ENCODE assay signal across 33 cellular contexts in genomic region chr3:123762805-123763204, GRCh38.
"Had no signal": no experiment of that assay in that cellular context is flagged by ENCODE, and none has a peak within 500 bp of the region (broad histone marks: within the 10 kb centered on the region; RNA-seq: fewer than 3 reads in every experiment).

No MANE protein-coding gene starts in this region.

- H3K36me3 Mint-ChIP-seq: activated CD4-positive, alpha-beta memory T cell treated with anti-CD3 and anti-CD28 coated beads for 36 hours; activated naive CD4-positive, alpha-beta T cell treated with anti-CD3 and anti-CD28 coated beads, Interleukin-2, amount 10 ng/mL, durations not matched to agents 7 days and 5 days; activated naive CD4-positive, alpha-beta T cell treated with anti-CD3 and anti-CD28 coated beads, Interleukin-2, amount 50 U/mL, for 24 hours; activated naive CD8-positive, alpha-beta T cell; activated naive CD8-positive, alpha-beta T cell treated with anti-CD3 and anti-CD28 coated beads, Interleukin-2, amount 10 ng/mL, durations not matched to agents 7 days and 5 days had no signal

- H3K27me3 Mint-ChIP-seq: activated B cell treated with CpG ODN at 0.5 μM for 24 hours had no signal

- H3K4me3 ChIP-seq: body of pancreas, breast epithelium had no signal

- H3K9me3 ChIP-seq: body of pancreas, breast epithelium had no signal

- H3K36me3 ChIP-seq: brain microvascular endothelial cell, breast epithelium had no signal

- DNase-seq: activated B cell treated with CpG ODN at 0.5 μM for 24 hours; activated CD4-positive, alpha-beta memory T cell treated with anti-CD3 and anti-CD28 coated beads for 36 hours; activated CD4-positive, alpha-beta T cell treated with anti-CD3 and anti-CD28 coated beads for 4 hours; activated CD4-positive, alpha-beta T cell treated with anti-CD3 and anti-CD28 coated beads, Interleukin-2, amount 10 ng/mL, durations not matched to agents 24 days and 14 days; activated CD4-positive, alpha-beta T cell treated with anti-CD3 and anti-CD28 coated beads, Interleukin-2, amount 50 U/mL, for 1 hour; activated CD4-positive, alpha-beta T cell treated with anti-CD3 and anti-CD28 coated beads, Interleukin-2, amount 50 U/mL, for 4 hours; activated CD4-positive, CD25-positive, alpha-beta regulatory T cell treated with anti-CD3 and anti-CD28 coated beads, Interleukin-2, amount 50 U/mL, for 72 hours; activated CD8-positive, alpha-beta memory T cell treated with anti-CD3 and anti-CD28 coated beads, Interleukin-2, amount 50 U/mL, for 4 hours; activated CD8-positive, alpha-beta T cell treated with anti-CD3 and anti-CD28 coated beads for 36 hours; activated effector memory CD4-positive, alpha-beta T cell treated with Interleukin-2 at 50 U/mL for 16 hours; activated gamma-delta T cell; activated naive CD4-positive, alpha-beta T cell treated with anti-CD3 and anti-CD28 coated beads, Interleukin-2, amount 10 ng/mL, durations not matched to agents 7 days and 5 days; activated naive CD4-positive, alpha-beta T cell treated with Interleukin-2 at 50 U/mL for 16 hours; activated naive CD8-positive, alpha-beta T cell treated with anti-CD3 and anti-CD28 coated beads, Interleukin-2, amount 10 ng/mL, durations not matched to agents 7 days and 5 days; activated naive CD8-positive, alpha-beta T cell treated with anti-CD3 and anti-CD28 coated beads, Interleukin-2, amount 50 U/mL, for 24 hours; activated T-cell treated with anti-CD3 and anti-CD28 coated beads for 4 hours; activated T-cell treated with anti-CD3 and anti-CD28 coated beads, Interleukin-2, amount 50 U/mL, for 1 hour; activated T-cell treated with anti-CD3 and anti-CD28 coated beads, Interleukin-2, amount 50 U/mL, for 4 hours; amniotic stem cell; aorta; body of pancreas; brain microvascular endothelial cell; central memory CD4-positive, alpha-beta T cell; T-helper 1 cell; T-helper 2 cell; T-helper 9 cell had no signal

- H3K27ac ChIP-seq: body of pancreas, brain microvascular endothelial cell, breast epithelium, VCaP had no signal

- H3K27ac Mint-ChIP-seq: activated B cell treated with CpG ODN at 0.5 μM for 24 hours; activated CD4-positive, alpha-beta memory T cell treated with anti-CD3 and anti-CD28 coated beads for 36 hours; activated CD4-positive, alpha-beta T cell treated with anti-CD3 and anti-CD28 coated beads, Interleukin-2, amount 10 ng/mL, durations not matched to agents 24 days and 14 days; activated CD8-positive, alpha-beta T cell treated with anti-CD3 and anti-CD28 coated beads for 36 hours; activated naive CD4-positive, alpha-beta T cell treated with anti-CD3 and anti-CD28 coated beads, Interleukin-2, amount 10 ng/mL, durations not matched to agents 7 days and 5 days; activated naive CD4-positive, alpha-beta T cell treated with anti-CD3 and anti-CD28 coated beads, Interleukin-2, amount 50 U/mL, for 24 hours; activated naive CD8-positive, alpha-beta T cell; activated naive CD8-positive, alpha-beta T cell treated with anti-CD3 and anti-CD28 coated beads, Interleukin-2, amount 10 ng/mL, durations not matched to agents 7 days and 5 days; activated naive CD8-positive, alpha-beta T cell treated with anti-CD3 and anti-CD28 coated beads, Interleukin-2, amount 50 U/mL, for 24 hours; activated T-helper 2 cell treated with anti-CD3 and anti-CD28 coated beads, Interferon-gamma antibody, Interleukin-2, Interleukin-4, amounts not matched to agents 10 μg/mL and 5 μg/mL and 100 μg/mL, durations not matched to agents 14 hours and 24 hours and 36 hours; T-helper 1 cell treated with Interleukin-12 subunit alpha and Interleukin-12 subunit beta and Interleukin-4 antibody, amounts not matched to agents 30 μg/mL and 1 μg/mL, for 36 hours; T-helper 2 cell treated with Interferon-gamma antibody and Interleukin-4, amounts not matched to agents 5 μg/mL and 100 μg/mL, for 36 hours had no signal

- H3K4me3 Mint-ChIP-seq: activated B cell treated with CpG ODN at 0.5 μM for 24 hours; activated CD4-positive, alpha-beta memory T cell treated with anti-CD3 and anti-CD28 coated beads for 36 hours; activated CD4-positive, alpha-beta T cell treated with anti-CD3 and anti-CD28 coated beads, Interleukin-2, amount 10 ng/mL, durations not matched to agents 24 days and 14 days; activated CD8-positive, alpha-beta T cell treated with anti-CD3 and anti-CD28 coated beads for 36 hours; activated naive CD4-positive, alpha-beta T cell treated with anti-CD3 and anti-CD28 coated beads, Interleukin-2, amount 10 ng/mL, durations not matched to agents 7 days and 5 days; activated naive CD4-positive, alpha-beta T cell treated with anti-CD3 and anti-CD28 coated beads, Interleukin-2, amount 50 U/mL, for 24 hours; activated naive CD8-positive, alpha-beta T cell; activated naive CD8-positive, alpha-beta T cell treated with anti-CD3 and anti-CD28 coated beads, Interleukin-2, amount 10 ng/mL, durations not matched to agents 7 days and 5 days; activated naive CD8-positive, alpha-beta T cell treated with anti-CD3 and anti-CD28 coated beads, Interleukin-2, amount 50 U/mL, for 24 hours; activated T-cell treated with anti-CD3 and anti-CD28 coated beads, Interleukin-2, amount 50 U/mL, for 4 hours; T-helper 1 cell treated with Interleukin-12 subunit alpha and Interleukin-12 subunit beta and Interleukin-4 antibody, amounts not matched to agents 30 μg/mL and 1 μg/mL, for 36 hours; T-helper 2 cell treated with Interferon-gamma antibody and Interleukin-4, amounts not matched to agents 5 μg/mL and 100 μg/mL, for 36 hours had no signal

- H3K27me3 ChIP-seq: body of pancreas, brain microvascular endothelial cell, breast epithelium had no signal

- H3K4me1 Mint-ChIP-seq: activated naive CD4-positive, alpha-beta T cell treated with anti-CD3 and anti-CD28 coated beads, Interleukin-2, amount 10 ng/mL, durations not matched to agents 7 days and 5 days; activated naive CD4-positive, alpha-beta T cell treated with anti-CD3 and anti-CD28 coated beads, Interleukin-2, amount 50 U/mL, for 24 hours had no signal

- H3K9me3 Mint-ChIP-seq: activated B cell treated with CpG ODN at 0.5 μM for 24 hours; activated CD4-positive, alpha-beta memory T cell treated with anti-CD3 and anti-CD28 coated beads for 36 hours; activated CD4-positive, alpha-beta T cell treated with anti-CD3 and anti-CD28 coated beads, Interleukin-2, amount 10 ng/mL, durations not matched to agents 24 days and 14 days; activated CD8-positive, alpha-beta T cell treated with anti-CD3 and anti-CD28 coated beads for 36 hours; activated naive CD4-positive, alpha-beta T cell treated with anti-CD3 and anti-CD28 coated beads, Interleukin-2, amount 10 ng/mL, durations not matched to agents 7 days and 5 days; activated naive CD4-positive, alpha-beta T cell treated with anti-CD3 and anti-CD28 coated beads, Interleukin-2, amount 50 U/mL, for 24 hours; activated naive CD8-positive, alpha-beta T cell treated with anti-CD3 and anti-CD28 coated beads, Interleukin-2, amount 10 ng/mL, durations not matched to agents 7 days and 5 days; activated naive CD8-positive, alpha-beta T cell treated with anti-CD3 and anti-CD28 coated beads, Interleukin-2, amount 50 U/mL, for 24 hours; activated T-cell treated with anti-CD3 and anti-CD28 coated beads, Interleukin-2, amount 50 U/mL, for 4 hours; activated T-helper 2 cell treated with anti-CD3 and anti-CD28 coated beads, Interferon-gamma antibody, Interleukin-2, Interleukin-4, amounts not matched to agents 10 μg/mL and 5 μg/mL and 100 μg/mL, durations not matched to agents 14 hours and 24 hours and 36 hours; T-helper 1 cell treated with Interleukin-12 subunit alpha and Interleukin-12 subunit beta and Interleukin-4 antibody, amounts not matched to agents 30 μg/mL and 1 μg/mL, for 36 hours; T-helper 2 cell treated with Interferon-gamma antibody and Interleukin-4, amounts not matched to agents 5 μg/mL and 100 μg/mL, for 36 hours had no signal

- ATAC-seq: activated CD8-positive, alpha-beta T cell treated with anti-CD3 and anti-CD28 coated beads for 36 hours; activated naive CD8-positive, alpha-beta T cell treated with anti-CD3 and anti-CD28 coated beads, Interleukin-2, amount 50 U/mL, for 24 hours; activated T-cell treated with anti-CD3 and anti-CD28 coated beads, Interleukin-2, amount 50 U/mL, for 4 hours; body of pancreas had no signal
